ENCODE assay signal across 16 cellular contexts in genomic region chr3:152610621-152611020, GRCh38.
DNase-seq lines count a peak whose midpoint lies in the region; ATAC-seq, FAIRE-seq and TF ChIP-seq lines count a peak whose summit lies in the region.
"Had no signal": no experiment of that assay in that cellular context is flagged by ENCODE, and none has a peak within 500 bp of the region (broad histone marks: within the 10 kb centered on the region; RNA-seq: fewer than 3 reads in every experiment).

No MANE protein-coding gene starts in this region.

- intact Hi-C loops in Calu3 (cut with micrococcal nuclease; ENCODE audit: unreplicated experiment) (no loop called here), left ventricle myocardium inferior (cut with micrococcal nuclease) (no loop called here)

- H3K23me2 ChIP-seq in H1 (ENCODE audit: low read depth, low read length): no peaks in the 10 kb centered on the region

- H3F3A ChIP-seq in GM23338 (replicated peaks; ENCODE audit: low read depth): no peaks in the 10 kb centered on the region; the same call in 1 of the 2 replicates

- H3K27ac Mint-ChIP-seq in GM23338 (peak overlapping the region; percentile 82; the same call in 1 of the 2 replicates), Calu3 (ENCODE audit: unreplicated experiment) (no peak overlapping the region)
- H3K27ac Mint-ChIP-seq: CD8-positive, alpha-beta T cell; T-helper 2 cell treated with Interferon-gamma antibody and Interleukin-4, amounts not matched to agents 5 μg/mL and 100 μg/mL, for 36 hours had no signal

- H3K27me3 Mint-ChIP-seq in GM23338 (ENCODE audit: insufficient read depth, low read depth, poor library complexity) (no peaks in the 10 kb centered on the region), Calu3 (ENCODE audit: unreplicated experiment) (no peaks in the 10 kb centered on the region)

- ATAC-seq in GM23338: peak; percentile 88
- ATAC-seq: CD8-positive, alpha-beta T cell; HCT116 had no signal

- H4K91ac ChIP-seq in H1 (replicated peaks; ENCODE audit: insufficient read length, low read length): peak overlapping the region; percentile 37

- H3K4ac ChIP-seq in H1 (replicated peaks; ENCODE audit: insufficient read length, low read depth, low read length): peak overlapping the region; percentile 47

- H3K4me2 ChIP-seq in GM23338: peak overlapping the region; percentile 60
- H3K4me2 ChIP-seq in H1 (ENCODE audit: insufficient read depth in 1 of 2, low read depth in 2 of 2, low read length in 2 of 2): peak overlapping the region in 1 of 2 experiments; percentile 8; a peak in 1 of 4 replicates
- H3K4me2 ChIP-seq: BLaER1 treated with 17β-estradiol and CSF1 and Interleukin-3, amounts not matched to agents 10 nM and 100 nM had no signal

- H3K18ac ChIP-seq in H1 (ENCODE audit: extremely low read depth, low read length): peak overlapping the region; percentile 75

- H3K4me3 Mint-ChIP-seq in GM23338: no peak overlapping the region; the same call in 2 of the 3 replicates
- no peak overlapping the region for H3K4me3 Mint-ChIP-seq in Calu3 (ENCODE audit: low read depth, unreplicated experiment)
- H3K4me3 Mint-ChIP-seq: CD8-positive, alpha-beta T cell; T-helper 2 cell treated with Interferon-gamma antibody and Interleukin-4, amounts not matched to agents 5 μg/mL and 100 μg/mL, for 36 hours had no signal

- peak overlapping the region; percentile 30; the same call in 1 of the 2 replicates for H2BK12ac ChIP-seq in H1 (ENCODE audit: low read depth, low read length)

- no peak overlapping the region for H3K4me3 ChIP-seq in GM23338
- H3K4me3 ChIP-seq in H1 (ENCODE audit: extremely low read depth in 1 of 4, insufficient read depth in 2 of 4, low read depth in 3 of 4, low read length in 4 of 4): peak overlapping the region in 1 of 4 experiments; percentile 15; a peak in 1 of 8 replicates
- H3K4me3 ChIP-seq in left ventricle myocardium inferior: no peak overlapping the region
- H3K4me3 ChIP-seq: BLaER1 treated with 17β-estradiol and CSF1 and Interleukin-3, amounts not matched to agents 10 nM and 100 nM; SK-N-MC had no signal

- H3K9me3 Mint-ChIP-seq in GM23338 (no peaks in the 10 kb centered on the region), Calu3 (ENCODE audit: low read depth, unreplicated experiment) (no peaks in the 10 kb centered on the region)
- H3K9me3 Mint-ChIP-seq: CD8-positive, alpha-beta T cell; T-helper 2 cell treated with Interferon-gamma antibody and Interleukin-4, amounts not matched to agents 5 μg/mL and 100 μg/mL, for 36 hours had no signal

- H3K27ac ChIP-seq in GM23338 (ENCODE audit: low read depth): peak overlapping the region; percentile 90
- H3K27ac ChIP-seq in H1 (ENCODE audit: low read depth, low read length): no peak overlapping the region
- H3K27ac ChIP-seq in left ventricle myocardium inferior (replicated peaks): no peak overlapping the region
- H3K27ac ChIP-seq: BLaER1 treated with 17β-estradiol and CSF1 and Interleukin-3, amounts not matched to agents 10 nM and 100 nM; SK-N-MC had no signal

- no peak overlapping the region for H2AFZ ChIP-seq in GM23338
- H2AFZ ChIP-seq in H1 (ENCODE audit: low read length): peak overlapping the region; percentile 19; the same call in 1 of the 2 replicates

- H3K27me3 ChIP-seq in GM23338 (ENCODE audit: insufficient read depth): no peaks in the 10 kb centered on the region
- H3K27me3 ChIP-seq in H1 (replicated peaks in 1 of 4; ENCODE audit: control insufficient read depth in 3 of 4, extremely low read depth in 1 of 4, insufficient read depth in 3 of 4, low read length in 3 of 4): no peaks in the 10 kb centered on the region
- no peaks in the 10 kb centered on the region for H3K27me3 ChIP-seq in left ventricle myocardium inferior (ENCODE audit: low read depth)
- H3K27me3 ChIP-seq: BLaER1 treated with 17β-estradiol and CSF1 and Interleukin-3, amounts not matched to agents 10 nM and 100 nM had no signal

- WGBS in H1 (ENCODE audit: extremely low coverage in 1 of 2, insufficient coverage in 1 of 2, insufficient read length in 1 of 2, insufficient replicate concordance in 2 of 2, low coverage in 1 of 2, low lambda C conversion rate in 2 of 2, missing lambda C conversion rate in 1 of 2), 2 experiments: 60% methylated on average over 6 of the region's 6 CpGs; no CpG with 5 or more reads in 1 of the 2 experiments

- no peak for FAIRE-seq in H1 (lab: Jason Lieb, UNC)

- no peaks in the 10 kb centered on the region for H3K79me2 ChIP-seq in GM23338 (replicated peaks; ENCODE audit: insufficient read depth)
- no peaks in the 10 kb centered on the region for H3K79me2 ChIP-seq in H1 (ENCODE audit: control insufficient read depth in 1 of 2, insufficient read depth in 2 of 2, low read length in 2 of 2)

- H3K36me3 Mint-ChIP-seq in GM23338 (ENCODE audit: low read depth) (no peaks in the 10 kb centered on the region; the same call in 2 of the 3 replicates), Calu3 (ENCODE audit: insufficient read depth, unreplicated experiment) (no peaks in the 10 kb centered on the region)
- H3K36me3 Mint-ChIP-seq: CD8-positive, alpha-beta T cell had no signal

- H3K14ac ChIP-seq in H1 (ENCODE audit: insufficient read length): no peak overlapping the region

- peak overlapping the region; percentile 30; the same call in 1 of the 2 replicates for H2BK5ac ChIP-seq in H1 (ENCODE audit: low read depth, low read length)

- H3K4me1 ChIP-seq in GM23338 (ENCODE audit: insufficient read depth) (peaks cover 34% of the 10 kb centered on the region), H1 (replicated peaks in 1 of 4; ENCODE audit: control insufficient read depth in 3 of 4, insufficient read depth in 4 of 4, low read length in 3 of 4) (peaks cover 0 to 9% (median 8%) of the 10 kb centered on the region in 4 experiments; a peak in 5 of 7 replicates), left ventricle myocardium inferior (peaks cover 7% of the 10 kb centered on the region)
- H3K4me1 ChIP-seq: BLaER1 treated with 17β-estradiol and CSF1 and Interleukin-3, amounts not matched to agents 10 nM and 100 nM had no signal

- peak overlapping the region; percentile 71; the same call in 1 of the 2 replicates for H2AK5ac ChIP-seq in H1 (ENCODE audit: low read depth, low read length)

- BruUV-seq in Calu3 (replicated peaks; lab: Mats Ljungman, UMichigan): no TSS peak

- H3K23ac ChIP-seq in H1 (ENCODE audit: insufficient read length): no peak overlapping the region

- no peaks in the 10 kb centered on the region for H3K79me1 ChIP-seq in H1 (ENCODE audit: low read depth, low read length)

- no peak for TF ChIP-seq RAD21 in H1 (IDR thresholded peaks at IDR 0.05 in 1 of 2, conservative IDR thresholded peaks at IDR 0.05 in 1 of 2; ENCODE audit: low read depth in 2 of 2, low read length in 2 of 2)

- no peaks in the 10 kb centered on the region for H3K36me3 ChIP-seq in GM23338 (ENCODE audit: insufficient read depth)
- H3K36me3 ChIP-seq in H1 (ENCODE audit: control insufficient read depth in 2 of 4, insufficient read depth in 4 of 4, low read length in 3 of 4): no peaks in the 10 kb centered on the region
- H3K36me3 ChIP-seq in left ventricle myocardium inferior: no peaks in the 10 kb centered on the region
- H3K36me3 ChIP-seq: BLaER1 treated with 17β-estradiol and CSF1 and Interleukin-3, amounts not matched to agents 10 nM and 100 nM had no signal

- H2BK20ac ChIP-seq in H1 (ENCODE audit: low read length): peak overlapping the region; percentile 84; the same call in 1 of the 2 replicates

- no peak for TF ChIP-seq POLR2A in H1 (IDR thresholded peaks at IDR 0.05; ENCODE audit: control extremely low read depth in 1 of 2, low read depth in 2 of 2, low read length in 2 of 2)

- TF ChIP-seq EP300 in H1 (IDR thresholded peaks at IDR 0.05; ENCODE audit: borderline replicate concordance in 1 of 2, low read depth in 2 of 2, low read length in 2 of 2): no peak

- peak overlapping the region; percentile 25 for H2BK120ac ChIP-seq in H1 (replicated peaks; ENCODE audit: low read depth, low read length)

- H4K20me1 ChIP-seq in GM23338 (replicated peaks; ENCODE audit: insufficient read depth) (no peaks in the 10 kb centered on the region), H1 (replicated peaks in 1 of 2; ENCODE audit: control insufficient read depth in 1 of 2, insufficient read depth in 2 of 2, low read length in 2 of 2) (no peaks in the 10 kb centered on the region)
- H4K20me1 ChIP-seq: BLaER1 treated with 17β-estradiol and CSF1 and Interleukin-3, amounts not matched to agents 10 nM and 100 nM had no signal

- DNase-seq in DMS53 (lab: John Stamatoyannopoulos, UW) (peak; percentile 45), GM23338 (ENCODE audit: low spot score) (peak; percentile 66), NCI-H2081 (lab: John Stamatoyannopoulos, UW) (peak; percentile 28 to 70), H1 (ENCODE audit: low read depth in 1 of 2, low spot score in 2 of 2) (no peak), Calu3 (no peak), left ventricle myocardium inferior (no peak), GM20000 (ENCODE audit: low spot score) (no peak)
- no peak for DNase-seq in stimulated activated CD4-positive, alpha-beta T cell treated with anti-CD3 and anti-CD28 coated beads, Interleukin-2, amount 100 ng/mL, for 24 hours
- DNase-seq: CD8-positive, alpha-beta T cell; DMS79; NCI-H1436 treated with DMSO at 0.1 percent for 48 hours; SHP77 had no signal

- H3K4me1 Mint-ChIP-seq in GM23338 (peaks cover 40% of the 10 kb centered on the region), Calu3 (ENCODE audit: low read depth, unreplicated experiment) (peaks cover 10% of the 10 kb centered on the region)

- no peak overlapping the region for H4K8ac ChIP-seq in H1 (ENCODE audit: extremely low read depth, insufficient read depth, low read length)

- CTCF ChIA-PET in H1 (lab: Charles Lee; ENCODE audit: partially characterized antibody) (interaction anchor here (0.6 to 1.3 kb wide), 4 partner anchors 14 to 584 kb away, joined by 3 to 5 read pairs (median 4); no protein-coding TSS in a partner anchor), Calu3 (lab: Charles Lee) (no interaction called here)

- no peak overlapping the region for H3K56ac ChIP-seq in H1 (replicated peaks; ENCODE audit: insufficient read length, low read depth, low read length)

- H3K9me2 ChIP-seq in GM23338 (ENCODE audit: insufficient read depth): peaks cover 22% of the 10 kb centered on the region

- POLR2A ChIA-PET in H1 (lab: Charles Lee; ENCODE audit: partially characterized antibody): interaction anchor here (0.9 to 1.2 kb wide), 4 partner anchors 9 to 224 kb away, joined by 3 to 5 read pairs (median 4); partner anchors contain the start of gene P2RY1

- H4K5ac ChIP-seq in H1 (ENCODE audit: insufficient read length, low read depth, low read length): no peak overlapping the region

- no peak overlapping the region; the same call in 1 of the 2 replicates for H2BK15ac ChIP-seq in H1 (ENCODE audit: low read length)

- H3K9me3 ChIP-seq in H1 (ENCODE audit: insufficient read depth in 2 of 2, low read depth in 1 of 2, low read length in 1 of 2) (no peaks in the 10 kb centered on the region), left ventricle myocardium inferior (replicated peaks) (no peaks in the 10 kb centered on the region)

- H3K9ac ChIP-seq in H1 (replicated peaks in 1 of 4; ENCODE audit: extremely low read depth in 1 of 4, low read depth in 3 of 4, low read length in 3 of 4): no peak overlapping the region
- H3K9ac ChIP-seq: BLaER1 treated with 17β-estradiol and CSF1 and Interleukin-3, amounts not matched to agents 10 nM and 100 nM had no signal

- TF ChIP-seq CTCF in GM23338 (conservative IDR thresholded peaks at IDR 0.05; ENCODE audit: low read depth in 2 of 2) (no peak), H1 (IDR thresholded peaks at IDR 0.05; ENCODE audit: control extremely low read depth in 1 of 3, insufficient read depth in 1 of 3, low read depth in 1 of 3, low read length in 3 of 3) (no peak), Calu3 (IDR thresholded peaks at IDR 0.05; ENCODE audit: unreplicated experiment) (no peak), left ventricle myocardium inferior (IDR thresholded peaks at IDR 0.05; ENCODE audit: borderline replicate concordance) (no peak), GM20000 (IDR thresholded peaks at IDR 0.05; ENCODE audit: extremely low read depth, missing control alignments) (no peak)

Comparison
In these comparisons a context has a peak if more than half of its experiments do, and no peak if none do; other contexts are left out.
1. DNase-seq: peak in DMS53 (single experiment), GM23338 (single experiment) and NCI-H2081 (2 of 2); none in H1 (0 of 2), Calu3 (single experiment), left ventricle myocardium inferior (single experiment), stimulated activated CD4-positive, alpha-beta T cell treated with anti-CD3 and anti-CD28 coated beads, Interleukin-2, amount 100 ng/mL, for 24 hours (0 of 2) and GM20000 (single experiment).